ENCODE assay signal across 15 cellular contexts in the genomic region with DNA sequence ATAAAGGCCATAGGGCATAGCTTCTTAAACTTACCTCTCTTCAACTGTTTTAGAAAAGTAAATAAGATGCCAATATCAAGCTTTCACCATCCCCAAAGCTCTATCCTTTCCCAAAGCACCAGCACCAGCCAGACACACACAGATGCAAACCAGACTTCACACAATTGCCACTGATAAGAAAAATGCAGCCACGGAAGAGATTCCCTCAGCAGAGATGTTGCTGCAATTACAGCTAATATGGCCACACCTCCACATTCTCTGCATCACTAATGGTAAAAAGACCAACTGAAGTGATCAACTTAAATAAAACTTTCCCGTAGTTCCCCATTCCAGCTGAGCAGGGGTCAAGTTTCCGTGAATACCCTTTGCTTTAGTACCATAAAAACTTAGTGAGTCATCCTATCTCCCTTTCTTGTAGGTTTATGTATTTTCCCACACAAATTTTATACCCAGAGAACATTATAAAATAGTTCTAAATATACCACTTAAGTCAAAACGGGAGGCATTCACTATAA.
"Had no signal": no experiment of that assay in that cellular context is flagged by ENCODE, and none has a peak within 500 bp of the region (broad histone marks: within the 10 kb centered on the region; RNA-seq: fewer than 3 reads in every experiment).

No MANE protein-coding gene starts in this region.

- H3K27ac Mint-ChIP-seq: activated CD4-positive, alpha-beta T cell treated with anti-CD3 and anti-CD28 coated beads for 36 hours; activated naive CD8-positive, alpha-beta T cell; brain; natural killer cell; stimulated activated naive CD8-positive, alpha-beta T cell treated with anti-CD3 and anti-CD28 coated beads, Interleukin-15, Interleukin-2, amounts not matched to agents 100 ng/mL and 50 ng/mL, for 24 hours had no signal

- H3K9me3 Mint-ChIP-seq: central memory CD8-positive, alpha-beta T cell; natural killer cell; stimulated activated naive CD8-positive, alpha-beta T cell treated with anti-CD3 and anti-CD28 coated beads, Interleukin-15, Interleukin-2, amounts not matched to agents 100 ng/mL and 50 ng/mL, for 24 hours had no signal

- H3K4me3 ChIP-seq: heart right ventricle, tibial nerve had no signal

- H3K9me3 ChIP-seq: heart right ventricle, neutrophil, tibial nerve had no signal

- H3K36me3 ChIP-seq: heart right ventricle, neutrophil, tibial nerve had no signal

- H3K27ac ChIP-seq: heart right ventricle, neutrophil, tibial nerve had no signal

- H3K4me3 Mint-ChIP-seq: activated CD4-positive, alpha-beta T cell treated with anti-CD3 and anti-CD28 coated beads for 36 hours; activated naive CD8-positive, alpha-beta T cell; brain; central memory CD8-positive, alpha-beta T cell; natural killer cell; stimulated activated naive CD8-positive, alpha-beta T cell treated with anti-CD3 and anti-CD28 coated beads, Interleukin-15, Interleukin-2, amounts not matched to agents 100 ng/mL and 50 ng/mL, for 24 hours had no signal

- H3K4me1 Mint-ChIP-seq: activated CD4-positive, alpha-beta T cell treated with anti-CD3 and anti-CD28 coated beads for 36 hours had no signal

- DNase-seq: activated CD4-positive, alpha-beta T cell treated with anti-CD3 and anti-CD28 coated beads for 36 hours; activated CD4-positive, alpha-beta T cell treated with anti-CD3 and anti-CD28 coated beads, Interleukin-2, amount 50 U/mL, for 48 hours; activated gamma-delta T cell treated with Interleukin-2 at 50 U/mL for 16 hours; amygdala; cortex of kidney; effector CD4-positive, alpha-beta T cell; heart right ventricle; natural killer cell; stimulated activated CD4-positive, alpha-beta T cell treated with anti-CD3 and anti-CD28 coated beads, Interleukin-2, amount 100 ng/mL, for 48 hours had no signal

- H3K36me3 Mint-ChIP-seq: brain, natural killer cell had no signal

- H3K27me3 Mint-ChIP-seq: activated CD4-positive, alpha-beta T cell treated with anti-CD3 and anti-CD28 coated beads for 36 hours; activated naive CD8-positive, alpha-beta T cell; central memory CD8-positive, alpha-beta T cell; stimulated activated naive CD8-positive, alpha-beta T cell treated with anti-CD3 and anti-CD28 coated beads, Interleukin-15, Interleukin-2, amounts not matched to agents 100 ng/mL and 50 ng/mL, for 24 hours had no signal

- H3K27me3 ChIP-seq: heart right ventricle, neutrophil, tibial nerve had no signal
